Comparison of ENCODE assay signal across 9 cellular contexts in genomic region chr6:16712250-16712930, GRCh38. TPM values are rescaled to one million over a fixed set of nuclear protein-coding genes. Genes with fewer than 3 reads are reported as not detected.
DNase-seq lines count a peak whose midpoint lies in the region; ATAC-seq, FAIRE-seq and TF ChIP-seq lines count a peak whose summit lies in the region.
"Had no signal": no experiment of that assay in that cellular context is flagged by ENCODE, and none has a peak within 500 bp of the region (broad histone marks: within the 10 kb centered on the region; RNA-seq: fewer than 3 reads in every experiment).

No MANE protein-coding gene starts in this region.

- peak overlapping the region; percentile 86 for H3K27ac Mint-ChIP-seq in CD8-positive, alpha-beta T cell
- peak overlapping the region; percentile 41 to 90 (median 62) for H3K27ac Mint-ChIP-seq in IgD-negative memory B cell
- no peak overlapping the region for H3K27ac Mint-ChIP-seq in glutamatergic neuron (ENCODE audit: unreplicated experiment)

- peaks cover 3% of the 10 kb centered on the region; the same call in 1 of the 2 replicates for H4K20me1 ChIP-seq in GM12878 (ENCODE audit: control insufficient read depth, insufficient read depth)

- peak; percentile 70 for ATAC-seq in CD8-positive, alpha-beta T cell
- peak; percentile 75 for ATAC-seq in GM21360 (IDR thresholded peaks at IDR 0.05; ENCODE audit: unreplicated experiment)
- ATAC-seq in GM12878: peak; percentile 88

- no peaks in the 10 kb centered on the region for H3K36me3 ChIP-seq in CD8-positive, alpha-beta T cell (ENCODE audit: insufficient read depth, low read length)
- H3K36me3 ChIP-seq in GM12878 (ENCODE audit: control insufficient read depth in 2 of 2, insufficient read depth in 2 of 2, low read length in 1 of 2): no peaks in the 10 kb centered on the region
- H3K36me3 ChIP-seq in muscle layer of colon (ENCODE audit: insufficient read depth, low read length): no peaks in the 10 kb centered on the region

- no peaks in the 10 kb centered on the region for H3K27me3 Mint-ChIP-seq in CD8-positive, alpha-beta T cell (ENCODE audit: low read depth)
- no peaks in the 10 kb centered on the region for H3K27me3 Mint-ChIP-seq in IgD-negative memory B cell
- no peaks in the 10 kb centered on the region for H3K27me3 Mint-ChIP-seq in glutamatergic neuron (ENCODE audit: unreplicated experiment)

- POLR2A ChIA-PET in CD8-positive, alpha-beta T cell (lab: Charles Lee): interaction anchor here (0.9 to 1.4 kb wide), 5 partner anchors 14 to 50 kb away, joined by 3 to 4 read pairs (median 4); partner anchors contain the start of gene ATXN1
- POLR2A ChIA-PET in GM12878 (lab: Charles Lee): interaction anchor here (0.7 to 1.6 kb wide), 6 partner anchors 13 to 888 kb away, joined by 3 to 6 read pairs (median 4); no protein-coding TSS in a partner anchor

- peak in 2 of 7 experiments; percentile 27 to 29 for DNase-seq in CD8-positive, alpha-beta T cell
- no peak for DNase-seq in GM12878 (ENCODE audit: low read depth, low spot score)
- DNase-seq in glutamatergic neuron: no peak
- no peak for DNase-seq in UCSD-AML1 (lab: John Stamatoyannopoulos, UW; ENCODE audit: unreplicated experiment)
- DNase-seq in NCI-H1930 (lab: John Stamatoyannopoulos, UW): no peak

- intact Hi-C loops in CD8-positive, alpha-beta T cell (cut with DNase I, micrococcal nuclease): loop anchor here (5.0 to 10.0 kb wide), 3 partner anchors 40 to 198 kb away; no protein-coding TSS in a partner anchor
- intact Hi-C loops in GM12878 (cut with micrococcal nuclease; ENCODE audit: unreplicated experiment): loop anchor here (2.0 to 5.0 kb wide), 4 partner anchors 50 to 200 kb away; partner anchors contain the start of gene ATXN1

- no peak for TF ChIP-seq CTCF in CD8-positive, alpha-beta T cell (IDR thresholded peaks at IDR 0.05)
- TF ChIP-seq CTCF in GM12878 (IDR thresholded peaks at IDR 0.05 in 2 of 3, conservative IDR thresholded peaks at IDR 0.05 in 1 of 3; ENCODE audit: control insufficient read depth in 2 of 3, extremely low read depth in 1 of 3, insufficient read depth in 1 of 3, low read depth in 3 of 3, low read length in 3 of 3) (no peak), glutamatergic neuron (IDR thresholded peaks at IDR 0.05; ENCODE audit: partially characterized antibody, unreplicated experiment) (no peak)

- H3K4me1 ChIP-seq in CD8-positive, alpha-beta T cell (ENCODE audit: insufficient read depth, low read length): peaks cover 7% of the 10 kb centered on the region
- H3K4me1 ChIP-seq in GM12878 (ENCODE audit: control insufficient read depth, insufficient read depth, low read length) (peaks cover 20% of the 10 kb centered on the region), muscle layer of colon (ENCODE audit: insufficient read depth, low read length) (peaks cover 26% of the 10 kb centered on the region)

- no peaks in the 10 kb centered on the region for H3K79me2 ChIP-seq in GM12878 (ENCODE audit: control insufficient read depth, insufficient read depth, low read length)

- no peaks in the 10 kb centered on the region for H3K9me3 Mint-ChIP-seq in CD8-positive, alpha-beta T cell
- H3K9me3 Mint-ChIP-seq in IgD-negative memory B cell (no peaks in the 10 kb centered on the region), glutamatergic neuron (ENCODE audit: unreplicated experiment) (no peaks in the 10 kb centered on the region)

- H3K4me2 ChIP-seq in GM12878 (ENCODE audit: control insufficient read depth, insufficient read depth): peak overlapping the region; percentile 64
- H3K4me2 ChIP-seq: KMS-11 had no signal

- H3K27ac ChIP-seq in CD8-positive, alpha-beta T cell (ENCODE audit: low read depth, low read length): peak overlapping the region; percentile 1
- H3K27ac ChIP-seq in GM12878 (ENCODE audit: control insufficient read depth, insufficient read depth) (peak overlapping the region; percentile 40), muscle layer of colon (ENCODE audit: low read depth, low read length) (peak overlapping the region; percentile 53)
- H3K27ac ChIP-seq: KMS-11 had no signal

- TF ChIP-seq POLR2A in GM12878 (IDR thresholded peaks at IDR 0.05; ENCODE audit: low read depth, low read length): no peak

- FAIRE-seq in GM12878 (lab: Jason Lieb, UNC): no peak

- peak in 1 of 2 experiments; percentile 4; a peak in 1 of 4 replicates for TF ChIP-seq EP300 in GM12878 (IDR thresholded peaks at IDR 0.05; ENCODE audit: borderline replicate concordance in 1 of 2, control insufficient read depth in 1 of 2, low read depth in 2 of 2, low read length in 2 of 2)

- RAD21 ChIA-PET in GM12878 (lab: Charles Lee; ENCODE audit: unreplicated experiment): interaction anchor here (0.7 to 3.4 kb wide), 21 partner anchors 13 to 407 kb away, joined by 3 to 17 read pairs (median 5); partner anchors contain the start of gene ATXN1

- BruUV-seq in GM12878 (replicated peaks; lab: Mats Ljungman, UMichigan): no TSS peak

- no peaks in the 10 kb centered on the region for H3K9me3 ChIP-seq in CD8-positive, alpha-beta T cell (ENCODE audit: low read length)
- no peaks in the 10 kb centered on the region for H3K9me3 ChIP-seq in GM12878 (replicated peaks; ENCODE audit: control insufficient read depth, insufficient read depth, low read length)
- no peaks in the 10 kb centered on the region for H3K9me3 ChIP-seq in muscle layer of colon (ENCODE audit: low read length)

- H3K36me3 Mint-ChIP-seq in CD8-positive, alpha-beta T cell: peaks cover 7% of the 10 kb centered on the region
- H3K36me3 Mint-ChIP-seq in IgD-negative memory B cell (no peaks in the 10 kb centered on the region), glutamatergic neuron (ENCODE audit: unreplicated experiment) (no peaks in the 10 kb centered on the region)

- in situ Hi-C loops in GM12878 (cut with MboI): no loop called here

- H3K9ac ChIP-seq in GM12878 (ENCODE audit: control insufficient read depth, insufficient read depth, low read length): no peak overlapping the region
- no peak overlapping the region for H3K9ac ChIP-seq in muscle layer of colon (ENCODE audit: low read length)
- H3K9ac ChIP-seq: KMS-11 had no signal

- 6% methylated on average over 12 of the region's 12 CpGs for WGBS in GM12878 (ENCODE audit: insufficient coverage, insufficient replicate concordance, low lambda C conversion rate, missing lambda C conversion rate)

- H2AFZ ChIP-seq in GM12878 (ENCODE audit: control insufficient read depth, low read depth, low read length): no peak overlapping the region; the same call in 1 of the 2 replicates

- SMC1A ChIA-PET in GM12878 (lab: Charles Lee; ENCODE audit: uncharacterized antibody, unreplicated experiment): interaction anchor here (0.7 to 4.2 kb wide), 29 partner anchors 9 to 429 kb away, joined by 3 to 28 read pairs (median 3); no protein-coding TSS in a partner anchor

- CTCF ChIA-PET in CD8-positive, alpha-beta T cell (lab: Charles Lee): interaction anchor here (0.6 to 1.3 kb wide), 3 partner anchors 18 to 232 kb away, joined by 3 to 4 read pairs (median 3); no protein-coding TSS in a partner anchor
- CTCF ChIA-PET in GM12878 (lab: Yijun Ruan, JAX): interaction anchor here (0.6 to 5.1 kb wide), 19 partner anchors 12 to 380 kb away, joined by 3 to 28 read pairs (median 4); partner anchors contain the start of gene ATXN1

- H3K27me3 ChIP-seq in CD8-positive, alpha-beta T cell (ENCODE audit: insufficient read depth, low read length): no peaks in the 10 kb centered on the region
- H3K27me3 ChIP-seq in GM12878 (replicated peaks in 1 of 2; ENCODE audit: control insufficient read depth in 2 of 2, insufficient read depth in 2 of 2, low read length in 1 of 2) (no peaks in the 10 kb centered on the region), muscle layer of colon (ENCODE audit: control insufficient read depth in 1 of 2, insufficient read depth in 2 of 2, low read length in 2 of 2) (no peaks in the 10 kb centered on the region)

- no peak overlapping the region for H3K4me3 ChIP-seq in CD8-positive, alpha-beta T cell (ENCODE audit: low read depth, low read length)
- peak overlapping the region; percentile 40; the same call in 1 of the 2 replicates for H3K4me3 ChIP-seq in GM12878
- H3K4me3 ChIP-seq in muscle layer of colon (ENCODE audit: low read depth in 1 of 2, low read length in 2 of 2): peak overlapping the region in 1 of 2 donors; percentile 33

- peak overlapping the region; percentile 66 for H3K4me3 Mint-ChIP-seq in CD8-positive, alpha-beta T cell
- peak overlapping the region; percentile 21 to 95 (median 84) for H3K4me3 Mint-ChIP-seq in IgD-negative memory B cell
- H3K4me3 Mint-ChIP-seq in glutamatergic neuron (ENCODE audit: unreplicated experiment): no peak overlapping the region

- H3K4me1 Mint-ChIP-seq in CD8-positive, alpha-beta T cell (ENCODE audit: low read depth): peaks cover 38% of the 10 kb centered on the region
- peaks cover 17 to 31% (median 21%) of the 10 kb centered on the region in 3 donors for H3K4me1 Mint-ChIP-seq in IgD-negative memory B cell
- peaks cover 5% of the 10 kb centered on the region for H3K4me1 Mint-ChIP-seq in glutamatergic neuron (ENCODE audit: low read depth, unreplicated experiment)

- TF ChIP-seq RAD21 in GM12878 (IDR thresholded peaks at IDR 0.05; ENCODE audit: insufficient read depth, low read depth, low read length): 0 out of 2 replicates have a peak, but pooled peaks have one; percentile 2

TF ChIP-seq in GM12878, 131 proteins besides CTCF, POLR2A, EP300 and RAD21 (continues in another document):
- TF ChIP-seq SRF (IDR thresholded peaks at IDR 0.05; ENCODE audit: low read depth in 2 of 2, low read length in 2 of 2) (no peak), RBBP5 (conservative IDR thresholded peaks at IDR 0.05) (no peak), MEF2A (IDR thresholded peaks at IDR 0.05; ENCODE audit: insufficient read depth, low read depth, low read length) (0 out of 2 replicates have a peak, but pooled peaks have one; percentile 12)

RNA-seq across cellular contexts. Expression of gene ATXN1, which starts 48.9 kb away (rescaled TPM):
- total RNA-seq in CD8-positive, alpha-beta T cell: 10 to 100 TPM; 73.3 to 81.1 TPM
- polyA plus RNA-seq in IgD-negative memory B cell (5.0 TPM), GM12878 (2011; rRNA removed) (50.7 and 55.4 TPM in 2 replicates), GM12878 (2014; fragmentation: Illumina TruSeq; extraction: Trizol) (15.6 and 20.6 TPM in 2 replicates), GM12878 (2014; fragmentation: Nextera tagmentation; extraction: Ambion mirVana) (10 to 100 TPM; 12.2 to 13.7 TPM), GM12878 (2014; rRNA removed) (18.2 and 20.4 TPM in 2 replicates), GM12878 (2016; fragmentation: Nextera tagmentation; extraction: Ambion mirVana) (10 to 100 TPM; 17.9 to 23.7 TPM)
- 540 and 542 TPM in 2 replicates for total RNA-seq in GM12878 (2013; cell fraction: nucleolus; rRNA removed)
- total RNA-seq in GM12878 (2014; rRNA removed) (36.5 and 38.5 TPM in 2 replicates), GM12878 (2014; rRNA removed; fragmentation: Illumina TruSeq; extraction: Trizol) (22.8 and 23.3 TPM in 2 replicates), GM12878 (2021) (46.3 and 51.2 TPM in 2 replicates), glutamatergic neuron (ENCODE audit: unreplicated experiment) (15.5 TPM)
- 16.7 TPM for polyA plus RNA-seq in GM12878 (2011; ENCODE audit: low read depth)
- 40.5 and 61.2 TPM in 2 replicates for polyA plus RNA-seq in GM12878 (2011; cell fraction: cytosol; rRNA removed)
- 98.3 and 141 TPM in 2 replicates for polyA plus RNA-seq in GM12878 (2011; cell fraction: nucleus; rRNA removed)
- polyA plus RNA-seq in GM12878 (2012): 14.8 and 21.3 TPM in 2 replicates
- polyA minus RNA-seq in GM12878 (2011; rRNA and poly(A)+ RNA removed): 125 and 130 TPM in 2 replicates
- 52.1 and 57.6 TPM in 2 replicates for polyA minus RNA-seq in GM12878 (2011; cell fraction: cytosol; rRNA and poly(A)+ RNA removed)
- polyA minus RNA-seq in GM12878 (2011; cell fraction: nucleus; rRNA and poly(A)+ RNA removed): 137 and 248 TPM in 2 replicates

Comparison
In these comparisons a context has a peak if more than half of its experiments do, and no peak if none do; other contexts are left out.
1. H3K27ac ChIP-seq: peak in every context shown above with its lines; median percentile 53 in muscle layer of colon; 40 in GM12878; 1 in CD8-positive, alpha-beta T cell.